In genomic region chr1:199292873-199293272, GRCh38 we compare ENCODE assay signal across 21 cellular contexts.
DNase-seq lines count a peak whose midpoint lies in the region; ATAC-seq and TF ChIP-seq lines count a peak whose summit lies in the region.
"Had no signal": no experiment of that assay in that cellular context is flagged by ENCODE, and none has a peak within 500 bp of the region (broad histone marks: within the 10 kb centered on the region; RNA-seq: fewer than 3 reads in every experiment).

No MANE protein-coding gene starts in this region.

- peak; percentile 35 for DNase-seq in EL
- no peak for DNase-seq in HEK293T (ENCODE audit: extremely low spot score)
- DNase-seq in SK-N-MC (ENCODE audit: low read depth, low spot score) = no peak
- peak; percentile 26 for DNase-seq in retina
- DNase-seq in mucosa of gallbladder (ENCODE audit: low spot score) = no peak
- DNase-seq in BE2C = no peak
- DNase-seq: 8988T; ACHN; AML-193; C1 segment of cervical spinal cord; Calu3; CD4-positive, alpha-beta memory T cell; COR-L47; DMS53; DND-41; GF-D8; GM23248; H7; HCEC 1CT had no signal

- H3K9me3 ChIP-seq in SK-N-MC (ENCODE audit: low read depth, low read length) (no peaks in the 10 kb centered on the region), BE2C (no peaks in the 10 kb centered on the region)
- H3K9me3 ChIP-seq: A549 had no signal

- no peaks in the 10 kb centered on the region for H3K4me1 ChIP-seq in BE2C
- H3K4me1 ChIP-seq: A549 had no signal

- no peaks in the 10 kb centered on the region for H3K27me3 ChIP-seq in BE2C

- peak overlapping the region; percentile 80 for H3K27ac ChIP-seq in SK-N-MC
- H3K27ac ChIP-seq: A549, GM23248 had no signal

- TF ChIP-seq CTCF in BE2C (IDR thresholded peaks at IDR 0.05; ENCODE audit: low read depth, low read length) = no peak

- POLR2A ChIA-PET in HEK293T (lab: Yijun Ruan, JAX) = no interaction called here

- no peak for ATAC-seq in GM18909 (IDR thresholded peaks at IDR 0.05; ENCODE audit: poor library complexity, unreplicated experiment)
- ATAC-seq: A549 had no signal

- no peak overlapping the region for H3K9ac ChIP-seq in SK-N-MC (ENCODE audit: insufficient read length)
- H3K9ac ChIP-seq: GM23248 had no signal

- no peaks in the 10 kb centered on the region for H3K36me3 ChIP-seq in SK-N-MC (ENCODE audit: insufficient read depth, low read length)
- H3K36me3 ChIP-seq in BE2C = no peaks in the 10 kb centered on the region

- peak overlapping the region; percentile 42 for H3K4me3 ChIP-seq in SK-N-MC
- H3K4me3 ChIP-seq in BE2C (ENCODE audit: low read depth, low read length) = no peak overlapping the region
- H3K4me3 ChIP-seq: A549, GM23248 had no signal

- CTCF ChIA-PET in HEK293T (lab: Yijun Ruan, JAX) = no interaction called here

TF ChIP-seq in HEK293T, 16 proteins besides CTCF, POLR2A, EP300 and RAD21:
- TF ChIP-seq ARNT (IDR thresholded peaks at IDR 0.05) (no peak), PKNOX1 (IDR thresholded peaks at IDR 0.05) (peak; percentile 51), ELF4 (IDR thresholded peaks at IDR 0.05) (no peak)

Comparison
In these comparisons a context has a peak if more than half of its experiments do, and no peak if none do; other contexts are left out.
1. DNase-seq: peak in EL (single experiment) and retina (single experiment); none in HEK293T (single experiment), SK-N-MC (single experiment), mucosa of gallbladder (single experiment) and BE2C (single experiment).